ENCODE assay signal across 1 cellular context in the genomic region with DNA sequence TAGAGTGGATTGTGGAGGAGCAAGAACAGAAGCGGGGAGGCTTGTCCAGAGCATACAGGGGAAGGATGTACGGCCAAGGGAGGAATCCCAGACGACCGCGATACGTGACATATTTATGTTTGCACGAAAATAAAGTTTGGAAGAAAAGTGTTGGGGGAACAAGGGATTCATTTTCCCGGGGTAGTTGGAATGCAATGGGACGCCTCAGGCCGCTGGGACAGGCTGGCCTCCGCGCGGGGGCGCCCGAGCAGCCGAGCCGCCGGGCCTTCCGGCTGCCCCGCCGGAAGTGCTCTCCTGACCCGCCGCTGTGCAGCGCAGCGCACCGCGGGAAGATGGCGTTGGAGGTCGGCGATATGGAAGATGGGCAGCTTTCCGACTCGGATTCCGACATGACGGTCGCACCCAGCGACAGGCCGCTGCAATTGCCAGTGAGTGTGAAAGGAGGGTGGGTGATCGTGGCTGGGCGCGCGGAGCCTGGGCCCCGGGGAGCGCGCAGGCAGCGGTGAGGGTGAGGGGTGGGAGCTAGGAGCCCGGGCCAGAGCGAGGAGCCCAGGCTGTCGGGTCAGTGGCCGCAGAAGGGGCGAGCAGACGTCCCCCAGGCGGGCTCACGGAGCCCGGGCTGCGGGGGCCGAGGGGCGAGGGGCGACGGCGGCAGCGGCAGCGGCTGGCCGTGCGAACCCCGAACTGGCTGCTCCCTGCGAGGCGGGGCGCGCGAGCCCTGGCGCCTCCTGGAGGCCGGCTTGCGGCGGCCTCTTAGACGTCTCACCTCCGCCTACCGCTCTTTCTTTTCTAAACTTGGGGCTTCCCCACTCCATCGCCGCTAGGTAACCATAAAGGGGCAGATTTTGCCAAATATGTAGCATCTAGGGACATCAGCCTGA.
TF ChIP-seq lines count a peak whose summit lies in the region.

Gene PHAX (plus strand): TSS at position 317 of the 881 bp plus-strand sequence. CDS start 16 bp downstream, at position 333.

TF ChIP-seq in K562, 482 proteins besides CTCF, POLR2A, EP300 and RAD21 (continued from another document and continues in another):
- TF ChIP-seq, protein P1, sequence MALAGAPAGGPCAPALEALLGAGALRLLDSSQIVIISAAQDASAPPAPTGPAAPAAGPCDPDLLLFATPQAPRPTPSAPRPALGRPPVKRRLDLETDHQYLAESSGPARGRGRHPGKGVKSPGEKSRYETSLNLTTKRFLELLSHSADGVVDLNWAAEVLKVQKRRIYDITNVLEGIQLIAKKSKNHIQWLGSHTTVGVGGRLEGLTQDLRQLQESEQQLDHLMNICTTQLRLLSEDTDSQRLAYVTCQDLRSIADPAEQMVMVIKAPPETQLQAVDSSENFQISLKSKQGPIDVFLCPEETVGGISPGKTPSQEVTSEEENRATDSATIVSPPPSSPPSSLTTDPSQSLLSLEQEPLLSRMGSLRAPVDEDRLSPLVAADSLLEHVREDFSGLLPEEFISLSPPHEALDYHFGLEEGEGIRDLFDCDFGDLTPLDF (CRISPR knock-in tag; IDR thresholded peaks at IDR 0.05), result peak; percentile 36; the same call in 1 of the 2 replicates
- peak; percentile 96 for TF ChIP-seq RBFOX2 (IDR thresholded peaks at IDR 0.05; ENCODE audit: low read depth, low read length)
- TF ChIP-seq KDM5B (IDR thresholded peaks at IDR 0.05; ENCODE audit: insufficient replicate concordance, low read depth, low read length), result peak; percentile 85
- TF ChIP-seq ESRRA (IDR thresholded peaks at IDR 0.05; ENCODE audit: borderline replicate concordance, low read depth), result peak; percentile 63; the same call in 1 of the 2 replicates
- TF ChIP-seq ELF1 (tag; IDR thresholded peaks at IDR 0.05), result 0 out of 2 replicates have a peak, but pooled peaks have one; percentile 51
- peak; percentile 77 for TF ChIP-seq PCBP1 (IDR thresholded peaks at IDR 0.05; ENCODE audit: low read depth, low read length, poor library complexity, severe bottlenecking)
- peak; percentile 94 for TF ChIP-seq POLR2G (IDR thresholded peaks at IDR 0.05; ENCODE audit: low read depth, low read length)
- no peak for TF ChIP-seq NELFE (IDR thresholded peaks at IDR 0.05; ENCODE audit: insufficient read depth, insufficient read length)
- TF ChIP-seq, protein P2, sequence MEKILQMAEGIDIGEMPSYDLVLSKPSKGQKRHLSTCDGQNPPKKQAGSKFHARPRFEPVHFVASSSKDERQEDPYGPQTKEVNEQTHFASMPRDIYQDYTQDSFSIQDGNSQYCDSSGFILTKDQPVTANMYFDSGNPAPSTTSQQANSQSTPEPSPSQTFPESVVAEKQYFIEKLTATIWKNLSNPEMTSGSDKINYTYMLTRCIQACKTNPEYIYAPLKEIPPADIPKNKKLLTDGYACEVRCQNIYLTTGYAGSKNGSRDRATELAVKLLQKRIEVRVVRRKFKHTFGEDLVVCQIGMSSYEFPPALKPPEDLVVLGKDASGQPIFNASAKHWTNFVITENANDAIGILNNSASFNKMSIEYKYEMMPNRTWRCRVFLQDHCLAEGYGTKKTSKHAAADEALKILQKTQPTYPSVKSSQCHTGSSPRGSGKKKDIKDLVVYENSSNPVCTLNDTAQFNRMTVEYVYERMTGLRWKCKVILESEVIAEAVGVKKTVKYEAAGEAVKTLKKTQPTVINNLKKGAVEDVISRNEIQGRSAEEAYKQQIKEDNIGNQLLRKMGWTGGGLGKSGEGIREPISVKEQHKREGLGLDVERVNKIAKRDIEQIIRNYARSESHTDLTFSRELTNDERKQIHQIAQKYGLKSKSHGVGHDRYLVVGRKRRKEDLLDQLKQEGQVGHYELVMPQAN (IDR thresholded peaks at IDR 0.05; ENCODE audit: borderline replicate concordance), result peak; percentile 69
- no peak for TF ChIP-seq ID3 (CRISPR knock-in tag; IDR thresholded peaks at IDR 0.05)
- peak; percentile 47; the same call in 1 of the 2 replicates for TF ChIP-seq ID3 (tag; IDR thresholded peaks at IDR 0.05)
- TF ChIP-seq PTRF (tag; IDR thresholded peaks at IDR 0.05), result no peak
- TF ChIP-seq CREM (IDR thresholded peaks at IDR 0.05; ENCODE audit: low read depth), result peak; percentile 63
- TF ChIP-seq SIN3B (IDR thresholded peaks at IDR 0.05; ENCODE audit: low read depth), result peak; percentile 98
- TF ChIP-seq FIP1L1 (IDR thresholded peaks at IDR 0.05; ENCODE audit: low read depth, low read length, poor library complexity, severe bottlenecking), result peak; percentile 85
- TF ChIP-seq, protein P3, sequence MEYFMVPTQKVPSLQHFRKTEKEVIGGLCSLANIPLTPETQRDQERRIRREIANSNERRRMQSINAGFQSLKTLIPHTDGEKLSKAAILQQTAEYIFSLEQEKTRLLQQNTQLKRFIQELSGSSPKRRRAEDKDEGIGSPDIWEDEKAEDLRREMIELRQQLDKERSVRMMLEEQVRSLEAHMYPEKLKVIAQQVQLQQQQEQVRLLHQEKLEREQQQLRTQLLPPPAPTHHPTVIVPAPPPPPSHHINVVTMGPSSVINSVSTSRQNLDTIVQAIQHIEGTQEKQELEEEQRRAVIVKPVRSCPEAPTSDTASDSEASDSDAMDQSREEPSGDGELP (CRISPR knock-in tag; IDR thresholded peaks at IDR 0.05; ENCODE audit: borderline replicate concordance), result peak; percentile 75
- peak; percentile 38; the same call in 1 of the 2 replicates for TF ChIP-seq L3MBTL2 (IDR thresholded peaks at IDR 0.05)
- peak; percentile 64; the same call in 1 of the 2 replicates for TF ChIP-seq MBD2 (IDR thresholded peaks at IDR 0.05; ENCODE audit: borderline replicate concordance, low read depth)
- TF ChIP-seq FOXJ2 (tag; IDR thresholded peaks at IDR 0.05), result no peak
- peak; percentile 66 to 93 (median 89) for TF ChIP-seq YY1 (IDR thresholded peaks at IDR 0.05; ENCODE audit: borderline replicate concordance in 1 of 3, control insufficient read depth in 1 of 3, extremely low read depth in 1 of 3, insufficient read depth in 3 of 3, insufficient read length in 1 of 3, insufficient replicate concordance in 2 of 3, low read depth in 1 of 3, low read length in 2 of 3)
- peak in 1 of 2 experiments; percentile 68; a peak in 2 of 4 replicates for TF ChIP-seq MNT (conservative IDR thresholded peaks at IDR 0.05)
- TF ChIP-seq, protein P4, sequence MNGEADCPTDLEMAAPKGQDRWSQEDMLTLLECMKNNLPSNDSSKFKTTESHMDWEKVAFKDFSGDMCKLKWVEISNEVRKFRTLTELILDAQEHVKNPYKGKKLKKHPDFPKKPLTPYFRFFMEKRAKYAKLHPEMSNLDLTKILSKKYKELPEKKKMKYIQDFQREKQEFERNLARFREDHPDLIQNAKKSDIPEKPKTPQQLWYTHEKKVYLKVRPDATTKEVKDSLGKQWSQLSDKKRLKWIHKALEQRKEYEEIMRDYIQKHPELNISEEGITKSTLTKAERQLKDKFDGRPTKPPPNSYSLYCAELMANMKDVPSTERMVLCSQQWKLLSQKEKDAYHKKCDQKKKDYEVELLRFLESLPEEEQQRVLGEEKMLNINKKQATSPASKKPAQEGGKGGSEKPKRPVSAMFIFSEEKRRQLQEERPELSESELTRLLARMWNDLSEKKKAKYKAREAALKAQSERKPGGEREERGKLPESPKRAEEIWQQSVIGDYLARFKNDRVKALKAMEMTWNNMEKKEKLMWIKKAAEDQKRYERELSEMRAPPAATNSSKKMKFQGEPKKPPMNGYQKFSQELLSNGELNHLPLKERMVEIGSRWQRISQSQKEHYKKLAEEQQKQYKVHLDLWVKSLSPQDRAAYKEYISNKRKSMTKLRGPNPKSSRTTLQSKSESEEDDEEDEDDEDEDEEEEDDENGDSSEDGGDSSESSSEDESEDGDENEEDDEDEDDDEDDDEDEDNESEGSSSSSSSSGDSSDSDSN (IDR thresholded peaks at IDR 0.05; ENCODE audit: borderline replicate concordance in 1 of 2, low read depth in 2 of 2, low read length in 2 of 2), result 0 out of 4 replicates have a peak, but pooled peaks of 1 of the 2 experiments have one; percentile 21
- TF ChIP-seq, protein P5, sequence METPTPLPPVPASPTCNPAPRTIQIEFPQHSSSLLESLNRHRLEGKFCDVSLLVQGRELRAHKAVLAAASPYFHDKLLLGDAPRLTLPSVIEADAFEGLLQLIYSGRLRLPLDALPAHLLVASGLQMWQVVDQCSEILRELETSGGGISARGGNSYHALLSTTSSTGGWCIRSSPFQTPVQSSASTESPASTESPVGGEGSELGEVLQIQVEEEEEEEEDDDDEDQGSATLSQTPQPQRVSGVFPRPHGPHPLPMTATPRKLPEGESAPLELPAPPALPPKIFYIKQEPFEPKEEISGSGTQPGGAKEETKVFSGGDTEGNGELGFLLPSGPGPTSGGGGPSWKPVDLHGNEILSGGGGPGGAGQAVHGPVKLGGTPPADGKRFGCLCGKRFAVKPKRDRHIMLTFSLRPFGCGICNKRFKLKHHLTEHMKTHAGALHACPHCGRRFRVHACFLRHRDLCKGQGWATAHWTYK (CRISPR knock-in tag; IDR thresholded peaks at IDR 0.05), result peak; percentile 68
- TF ChIP-seq ETV5 (CRISPR knock-in tag; IDR thresholded peaks at IDR 0.05; ENCODE audit: low read depth), result peak; percentile 92
- no peak for TF ChIP-seq ATF3 (IDR thresholded peaks at IDR 0.05)
- 0 out of 2 replicates have a peak, but pooled peaks have one; percentile 48 for TF ChIP-seq ATF3 (CRISPR knock-in tag; conservative IDR thresholded peaks at IDR 0.05)
- 0 out of 2 replicates have a peak, but pooled peaks have one; percentile 28 for TF ChIP-seq HOMEZ (CRISPR knock-in tag; IDR thresholded peaks at IDR 0.05)
- TF ChIP-seq ZNF197 (CRISPR knock-in tag; IDR thresholded peaks at IDR 0.05; ENCODE audit: low read depth), result peak; percentile 21; the same call in 1 of the 2 replicates
- TF ChIP-seq, protein P6, sequence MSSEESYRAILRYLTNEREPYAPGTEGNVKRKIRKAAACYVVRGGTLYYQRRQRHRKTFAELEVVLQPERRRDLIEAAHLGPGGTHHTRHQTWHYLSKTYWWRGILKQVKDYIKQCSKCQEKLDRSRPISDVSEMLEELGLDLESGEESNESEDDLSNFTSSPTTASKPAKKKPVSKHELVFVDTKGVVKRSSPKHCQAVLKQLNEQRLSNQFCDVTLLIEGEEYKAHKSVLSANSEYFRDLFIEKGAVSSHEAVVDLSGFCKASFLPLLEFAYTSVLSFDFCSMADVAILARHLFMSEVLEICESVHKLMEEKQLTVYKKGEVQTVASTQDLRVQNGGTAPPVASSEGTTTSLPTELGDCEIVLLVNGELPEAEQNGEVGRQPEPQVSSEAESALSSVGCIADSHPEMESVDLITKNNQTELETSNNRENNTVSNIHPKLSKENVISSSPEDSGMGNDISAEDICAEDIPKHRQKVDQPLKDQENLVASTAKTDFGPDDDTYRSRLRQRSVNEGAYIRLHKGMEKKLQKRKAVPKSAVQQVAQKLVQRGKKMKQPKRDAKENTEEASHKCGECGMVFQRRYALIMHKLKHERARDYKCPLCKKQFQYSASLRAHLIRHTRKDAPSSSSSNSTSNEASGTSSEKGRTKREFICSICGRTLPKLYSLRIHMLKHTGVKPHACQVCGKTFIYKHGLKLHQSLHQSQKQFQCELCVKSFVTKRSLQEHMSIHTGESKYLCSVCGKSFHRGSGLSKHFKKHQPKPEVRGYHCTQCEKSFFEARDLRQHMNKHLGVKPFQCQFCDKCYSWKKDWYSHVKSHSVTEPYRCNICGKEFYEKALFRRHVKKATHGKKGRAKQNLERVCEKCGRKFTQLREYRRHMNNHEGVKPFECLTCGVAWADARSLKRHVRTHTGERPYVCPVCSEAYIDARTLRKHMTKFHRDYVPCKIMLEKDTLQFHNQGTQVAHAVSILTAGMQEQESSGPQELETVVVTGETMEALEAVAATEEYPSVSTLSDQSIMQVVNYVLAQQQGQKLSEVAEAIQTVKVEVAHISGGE (CRISPR knock-in tag; IDR thresholded peaks at IDR 0.05), result peak; percentile 44 to 90 (median 79); a peak in 5 of 6 replicates
- no peak for TF ChIP-seq ATF4 (CRISPR knock-in tag; IDR thresholded peaks at IDR 0.05)
- no peak for TF ChIP-seq NEUROD1 (IDR thresholded peaks at IDR 0.05; ENCODE audit: borderline replicate concordance, low read depth, low read length, partially characterized antibody)
- TF ChIP-seq PHF8 (IDR thresholded peaks at IDR 0.05; ENCODE audit: borderline replicate concordance, low read length), result peak; percentile 89; the same call in 1 of the 2 replicates
- peak; percentile 32; the same call in 1 of the 2 replicates for TF ChIP-seq JUND (IDR thresholded peaks at IDR 0.05; ENCODE audit: borderline replicate concordance, low read depth, low read length)
- TF ChIP-seq JUND (tag; IDR thresholded peaks at IDR 0.05; ENCODE audit: borderline replicate concordance, low read depth, low read length), result no peak; the same call in 2 of the 3 replicates
